Comparison of ENCODE assay signal across 8 cellular contexts in the genomic region with DNA sequence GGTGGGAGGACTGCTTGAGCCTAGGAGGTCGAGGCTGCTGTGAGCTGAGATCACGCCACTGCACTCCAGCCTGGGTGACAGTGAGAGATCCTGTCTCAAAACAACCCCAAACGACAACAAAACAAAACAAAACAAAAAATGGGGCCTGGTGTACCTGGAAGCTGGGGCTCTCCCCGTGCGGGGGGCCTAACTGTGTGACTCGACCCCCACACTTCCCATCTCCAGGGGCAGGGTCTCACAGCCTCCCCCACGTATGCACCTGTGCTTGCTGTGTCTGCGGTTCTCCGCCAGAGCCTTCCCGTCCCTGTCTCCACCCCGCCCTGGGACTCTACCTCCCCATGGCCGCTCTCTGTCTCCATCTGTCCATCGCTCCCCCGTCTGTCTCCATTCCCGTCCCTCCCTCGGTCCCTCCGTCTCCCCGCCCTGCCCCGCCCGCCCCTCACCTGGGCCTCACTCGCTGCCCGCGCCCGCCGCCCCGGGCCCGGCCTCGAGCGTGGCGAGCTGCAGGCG. TPM values are rescaled to one million over a fixed set of nuclear protein-coding genes. Genes with fewer than 3 reads are reported as not detected.
DNase-seq lines count a peak whose midpoint lies in the region; ATAC-seq and TF ChIP-seq lines count a peak whose summit lies in the region.

No MANE protein-coding gene starts in this region.

- DNase-seq in ascending aorta (ENCODE audit: low spot score in 2 of 2) (no peak), foreskin keratinocyte (no peak), HK-2 (ENCODE audit: unreplicated experiment) (no peak)

- H3K36me3 ChIP-seq in ACC112 (ENCODE audit: insufficient read depth, low read length) (peaks cover 11% of the 10 kb centered on the region; the same call in 1 of the 2 replicates), HUES48 (ENCODE audit: control insufficient read depth, insufficient read depth, low read length) (peaks cover 22% of the 10 kb centered on the region), ascending aorta (peaks cover 11 to 13% of the 10 kb centered on the region in 2 donors), mesodermal cell (ENCODE audit: control insufficient read depth, insufficient read depth, low read length) (peaks cover 21% of the 10 kb centered on the region)

- H3K27me3 ChIP-seq in ACC112 (ENCODE audit: insufficient read depth, low read length), result no peaks in the 10 kb centered on the region
- no peaks in the 10 kb centered on the region; the same call in 1 of the 2 replicates for H3K27me3 ChIP-seq in HUES48 (ENCODE audit: control insufficient read depth, insufficient read depth, low read length)
- no peaks in the 10 kb centered on the region for H3K27me3 ChIP-seq in ascending aorta
- H3K27me3 ChIP-seq in foreskin keratinocyte, result no peaks in the 10 kb centered on the region

- no peak overlapping the region for H3K9ac ChIP-seq in HUES48 (ENCODE audit: low read depth, low read length)

- peaks cover 26% of the 10 kb centered on the region for H3K79me2 ChIP-seq in ACC112 (ENCODE audit: control insufficient read depth, insufficient read depth, low read length, unreplicated experiment)

- ATAC-seq in foreskin keratinocyte, result no peak
- ATAC-seq in GM18511 (IDR thresholded peaks at IDR 0.05; ENCODE audit: unreplicated experiment), result no peak
- no peak for ATAC-seq in HG02571 (IDR thresholded peaks at IDR 0.05; ENCODE audit: unreplicated experiment)

- H3K4me3 ChIP-seq in ACC112 (ENCODE audit: low read depth, low read length), result peak overlapping the region; percentile 63
- H3K4me3 ChIP-seq in HUES48 (ENCODE audit: low read depth, low read length), result peak overlapping the region; percentile 60
- H3K4me3 ChIP-seq in ascending aorta, result peak overlapping the region; percentile 10 to 68
- H3K4me3 ChIP-seq in mesodermal cell (ENCODE audit: extremely low read depth, insufficient read depth, low read length, poor library complexity, severe bottlenecking), result peak overlapping the region; percentile 14

- H3K9me3 ChIP-seq in HUES48 (ENCODE audit: control insufficient read depth, insufficient read depth, low read length), result no peaks in the 10 kb centered on the region
- no peaks in the 10 kb centered on the region for H3K9me3 ChIP-seq in ascending aorta
- H3K9me3 ChIP-seq in mesodermal cell (ENCODE audit: control insufficient read depth, low read length), result no peaks in the 10 kb centered on the region

- peaks cover 12% of the 10 kb centered on the region for H3K4me1 ChIP-seq in ACC112 (ENCODE audit: control insufficient read depth, insufficient read depth, low read length, unreplicated experiment)
- H3K4me1 ChIP-seq in HUES48 (ENCODE audit: control insufficient read depth, insufficient read depth, low read length), result peaks cover 22% of the 10 kb centered on the region
- H3K4me1 ChIP-seq in ascending aorta, result peaks cover 11 to 33% of the 10 kb centered on the region in 2 donors
- H3K4me1 ChIP-seq in mesodermal cell (ENCODE audit: control insufficient read depth, insufficient read depth, low read length, poor library complexity, severe bottlenecking), result peaks cover 26% of the 10 kb centered on the region
- no peaks in the 10 kb centered on the region for H3K4me1 ChIP-seq in foreskin keratinocyte

- WGBS in mesodermal cell (ENCODE audit: insufficient coverage in 2 of 2), 2 experiments, result 14 to 27% methylated on average over 11 to 24 of the region's 31 CpGs

- H3K27ac ChIP-seq in ACC112 (ENCODE audit: low read depth, low read length) (no peak overlapping the region), HUES48 (ENCODE audit: low read depth, low read length) (no peak overlapping the region), ascending aorta (peak overlapping the region; percentile 42 to 64), mesodermal cell (ENCODE audit: low read depth, low read length, severe bottlenecking) (no peak overlapping the region), foreskin keratinocyte (no peak overlapping the region)

- H2AFZ ChIP-seq in ACC112 (ENCODE audit: low read length, unreplicated experiment), result no peak overlapping the region

- intact Hi-C loops in ascending aorta (cut with DNase I), result loop anchor here (10.0 kb wide), 1 partner anchor 201 kb away; the partner anchor contains the start of gene ZNF579

- no peak for TF ChIP-seq CTCF in ascending aorta (IDR thresholded peaks at IDR 0.05)
- TF ChIP-seq CTCF in foreskin keratinocyte (conservative IDR thresholded peaks at IDR 0.05), result no peak

RNA-seq across cellular contexts. Expression of gene TMEM238, which starts 0.8 kb away (rescaled TPM):
- total RNA-seq in ascending aorta (not detected), foreskin keratinocyte (1.4 and 1.5 TPM in 2 replicates)
- not detected for polyA plus RNA-seq in mesodermal cell (2013, experiment 1 of 2)
- not detected for polyA plus RNA-seq in mesodermal cell (2013, experiment 2 of 2)
- polyA plus RNA-seq in foreskin keratinocyte, result 1.5 and 1.8 TPM in 2 replicates

RNA-seq across cellular contexts. Expression of gene RPL28, which starts 2.4 kb away (rescaled TPM):
- total RNA-seq in ascending aorta (542 TPM), foreskin keratinocyte (893 and 988 TPM in 2 replicates)
- 2,245 TPM for polyA plus RNA-seq in mesodermal cell (2013, experiment 1 of 2)
- polyA plus RNA-seq in mesodermal cell (2013, experiment 2 of 2), result 1,934 TPM
- 1,338 and 1,473 TPM in 2 replicates for polyA plus RNA-seq in foreskin keratinocyte

RNA-seq across cellular contexts. Expression of gene TMEM190, which starts 6.7 kb away (rescaled TPM):
- total RNA-seq in ascending aorta, result not detected
- 1.8 TPM for polyA plus RNA-seq in mesodermal cell (2013, experiment 1 of 2)
- 3.9 TPM for polyA plus RNA-seq in mesodermal cell (2013, experiment 2 of 2)
- not detected in 2 replicates for total RNA-seq in foreskin keratinocyte
- polyA plus RNA-seq in foreskin keratinocyte, result not detected in 2 replicates

RNA-seq across cellular contexts. Expression of gene IL11, which starts 13.1 kb away (rescaled TPM):
- not detected for total RNA-seq in ascending aorta
- 33.4 TPM for polyA plus RNA-seq in mesodermal cell (2013, experiment 1 of 2)
- polyA plus RNA-seq in mesodermal cell (2013, experiment 2 of 2), result 27.1 TPM
- total RNA-seq in foreskin keratinocyte, result 3.7 and 5.8 TPM in 2 replicates
- polyA plus RNA-seq in foreskin keratinocyte, result 4.1 and 5.4 TPM in 2 replicates

RNA-seq across cellular contexts. Expression of gene GARIN5B, which starts 20.3 kb away (rescaled TPM):
- total RNA-seq in ascending aorta (not detected), foreskin keratinocyte (0.03 TPM in 1 of 2 replicates, not detected in the other)
- polyA plus RNA-seq in mesodermal cell (2013, experiment 1 of 2), result 0.44 TPM
- polyA plus RNA-seq in mesodermal cell (2013, experiment 2 of 2), result 0.20 TPM
- polyA plus RNA-seq in foreskin keratinocyte, result not detected in 2 replicates

Comparison
In these comparisons a context has a peak if more than half of its experiments do, and no peak if none do; other contexts are left out.
1. H3K27ac ChIP-seq: peak in ascending aorta (2 of 2); none in ACC112 (single experiment), HUES48 (single experiment), mesodermal cell (single experiment) and foreskin keratinocyte (single experiment).
2. Peak in every context shown above with its lines, with median percentiles within 50 percentile points of each other: H3K4me3 ChIP-seq.